Comparison of ENCODE assay signal across 26 cellular contexts in the genomic region with DNA sequence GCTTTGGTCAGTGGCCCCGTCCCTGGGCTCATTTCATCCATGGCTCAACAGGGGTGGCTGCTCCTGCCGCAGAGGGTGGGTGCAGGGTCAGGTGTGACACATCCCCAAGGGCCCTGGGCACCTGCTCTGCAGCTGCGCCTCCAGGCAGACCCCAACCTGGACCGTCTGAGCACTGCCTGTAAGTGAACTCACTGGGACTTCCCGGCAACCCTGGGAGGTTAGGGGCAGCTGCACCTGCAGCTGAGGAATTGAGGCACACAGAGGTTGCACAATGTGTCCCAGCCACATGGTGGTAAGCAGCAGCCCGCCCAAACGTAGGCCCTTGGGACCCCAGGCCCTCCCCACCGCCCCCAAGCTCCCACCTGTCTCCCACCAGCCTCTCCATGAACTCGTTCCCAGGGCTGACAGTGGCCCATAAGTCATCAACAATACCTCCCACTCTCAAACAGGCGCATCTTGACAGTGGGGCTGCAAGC. TPM values are rescaled to one million over a fixed set of nuclear protein-coding genes. Genes with fewer than 3 reads are reported as not detected.
DNase-seq lines count a peak whose midpoint lies in the region; ATAC-seq, FAIRE-seq and TF ChIP-seq lines count a peak whose summit lies in the region.
"Had no signal": no experiment of that assay in that cellular context is flagged by ENCODE, and none has a peak within 500 bp of the region (broad histone marks: within the 10 kb centered on the region; RNA-seq: fewer than 3 reads in every experiment).

No MANE protein-coding gene starts in this region.

- intact Hi-C loops in Right ventricle myocardium inferior (cut with DNase I) = no loop called here
- intact Hi-C loops in cardiac septum (cut with DNase I) = no loop called here
- intact Hi-C loops in K562 (cut with micrococcal nuclease) = no loop called here
- intact Hi-C loops in HepG2 (cut with micrococcal nuclease; ENCODE audit: unreplicated experiment) = no loop called here
- intact Hi-C loops in sciatic nerve (cut with DNase I) = no loop called here

- H3K27ac ChIP-seq in K562 (ENCODE audit: extremely low read depth, low read depth, low read length) (no peak overlapping the region), HepG2 (ENCODE audit: extremely low read length, insufficient read depth, low read length) (no peak overlapping the region)
- H3K27ac ChIP-seq: A549 had no signal

- CTCF ChIA-PET in K562 (lab: Yijun Ruan, JAX; ENCODE audit: low intra/inter-chr PET ratio) (no interaction called here), HepG2 (lab: Yijun Ruan, JAX; ENCODE audit: low intra/inter-chr PET ratio, low total read pairs) (no interaction called here)

- H4K20me1 ChIP-seq in K562 (replicated peaks; ENCODE audit: control insufficient read depth, insufficient read depth, low read length) = peaks cover 5% of the 10 kb centered on the region; the same call in 1 of the 2 replicates
- H4K20me1 ChIP-seq in HepG2 (ENCODE audit: insufficient read depth, low read length) = no peaks in the 10 kb centered on the region

- ATAC-seq in Right ventricle myocardium inferior (no peak), K562 (no peak), HepG2 (no peak), sciatic nerve (no peak), HG02981 (IDR thresholded peaks at IDR 0.05; ENCODE audit: unreplicated experiment) (no peak)
- ATAC-seq: A549; activated CD4-positive, CD25-positive, alpha-beta regulatory T cell treated with anti-CD3 and anti-CD28 coated beads, Interleukin-2, amount 50 U/mL, for 24 hours; activated naive CD4-positive, alpha-beta T cell treated with anti-CD3 and anti-CD28 coated beads, Interleukin-2, amount 50 U/mL, for 72 hours; activated T-helper 17 cell treated with anti-CD3 and anti-CD28 coated beads, Interleukin-2, amount 50 U/mL, for 72 hours; GM23338 had no signal

- no peak overlapping the region for H2AFZ ChIP-seq in K562 (ENCODE audit: low read depth, low read length)
- H2AFZ ChIP-seq in HepG2 (ENCODE audit: low read length) = no peak overlapping the region
- H2AFZ ChIP-seq: GM23338 had no signal

- H3K9me3 ChIP-seq in K562 (replicated peaks; ENCODE audit: control insufficient read depth, insufficient read depth, low read depth, low read length) (no peaks in the 10 kb centered on the region), HepG2 (ENCODE audit: low read length) (no peaks in the 10 kb centered on the region)
- H3K9me3 ChIP-seq: A549, Peyer's patch had no signal

- H3K9ac ChIP-seq in K562 (ENCODE audit: insufficient read depth in 1 of 2, low read depth in 2 of 2, low read length in 2 of 2) = no peak overlapping the region
- H3K9ac ChIP-seq in HepG2 (ENCODE audit: insufficient read depth, low read depth, low read length) = no peak overlapping the region

- DNase-seq in Right ventricle myocardium inferior (ENCODE audit: missing footprints) (peak; percentile 67), cardiac septum (ENCODE audit: low spot score) (no peak), K562 (ENCODE audit: extremely low read depth in 1 of 4, low spot score in 3 of 4) (no peak), HepG2 (ENCODE audit: low spot score) (no peak), sciatic nerve (ENCODE audit: low spot score) (peak; percentile 50), NCI-H2081 treated with DMSO at 0.1 percent for 48 hours (lab: John Stamatoyannopoulos, UW) (no peak), SIG-M5 (lab: John Stamatoyannopoulos, UW) (no peak)
- DNase-seq: activated CD4-positive, alpha-beta memory T cell treated with anti-CD3 and anti-CD28 coated beads for 36 hours; AML-193; CD4-positive, alpha-beta memory T cell; cerebellar nuclear complex; DMS 273 treated with DMSO at 0.1 percent for 48 hours; NCI-H1694; stimulated activated CD4-positive, alpha-beta T cell treated with anti-CD3 and anti-CD28 coated beads, Interleukin-2, amount 100 ng/mL, for 48 hours; trophoblast cell had no signal

- POLR2A ChIA-PET in K562 (lab: Yijun Ruan, JAX) (interaction anchor here (0.7 to 1.5 kb wide), 4 partner anchors 8 to 160 kb away, joined by 3 to 5 read pairs (median 3); no protein-coding TSS in a partner anchor), HepG2 (lab: Yijun Ruan, JAX) (no interaction called here)

- BruUV-seq in K562 (replicated peaks; lab: Mats Ljungman, UMichigan) = no TSS peak
- no TSS peak for BruUV-seq in HepG2 (replicated peaks; lab: Mats Ljungman, UMichigan)

- in situ Hi-C loops in K562 (cut with MboI) = no loop called here
- in situ Hi-C loops in HepG2 (cut with HindIII; ENCODE audit: extremely low pct_ligation_motif_present, low pct_unique_long_range_greater_than_20kb) = no loop called here

- H3K36me3 ChIP-seq in K562 (ENCODE audit: control insufficient read depth, insufficient read depth, low read length) (peaks cover 5% of the 10 kb centered on the region; the same call in 1 of the 3 replicates), HepG2 (replicated peaks in 1 of 2; ENCODE audit: control insufficient read depth in 1 of 2, insufficient read depth in 2 of 2, low read length in 2 of 2) (no peaks in the 10 kb centered on the region; a peak in 2 of 5 replicates)

- TF ChIP-seq POLR2A in K562 (conservative IDR thresholded peaks at IDR 0.05) = peak; percentile 53; the same call in 1 of the 2 replicates
- TF ChIP-seq POLR2A in HepG2 (IDR thresholded peaks at IDR 0.05; ENCODE audit: insufficient read depth in 1 of 2, low read depth in 2 of 2, low read length in 2 of 2) = no peak

- H3K4me3 ChIP-seq in K562 (no peak overlapping the region), HepG2 (replicated peaks in 1 of 3; ENCODE audit: insufficient read depth in 1 of 3, low read depth in 2 of 3, low read length in 3 of 3) (no peak overlapping the region)
- H3K4me3 ChIP-seq: A549, GM23338, Peyer's patch had no signal

- H3K4me2 ChIP-seq in K562 (ENCODE audit: insufficient read depth, low read length) (no peak overlapping the region), HepG2 (ENCODE audit: low read depth, low read length) (no peak overlapping the region)
- H3K4me2 ChIP-seq: A549, GM23338 had no signal

- peaks cover 0 to 32% of the 10 kb centered on the region in 2 experiments; a peak in 2 of 5 replicates for H3K27me3 ChIP-seq in K562 (ENCODE audit: control insufficient read depth in 2 of 2, insufficient read depth in 2 of 2, low read length in 2 of 2)
- H3K27me3 ChIP-seq in HepG2 (ENCODE audit: control insufficient read depth in 1 of 2, insufficient read depth in 2 of 2, low read length in 2 of 2) = peaks cover 8 to 24% of the 10 kb centered on the region in 2 experiments
- H3K27me3 ChIP-seq: Peyer's patch had no signal

- TF ChIP-seq CTCF in K562 (IDR thresholded peaks at IDR 0.05 in 2 of 3, conservative IDR thresholded peaks at IDR 0.05 in 1 of 3; ENCODE audit: insufficient read depth in 2 of 3, low read depth in 1 of 3, low read length in 3 of 3) (no peak), HepG2 (CRISPR knock-in tag; IDR thresholded peaks at IDR 0.05) (no peak)

- FAIRE-seq in K562 (lab: Jason Lieb, UNC) = no peak
- FAIRE-seq in HepG2 (lab: Jason Lieb, UNC) = no peak
- FAIRE-seq: A549, astrocyte, GM12891, islet of Langerhans, TTC549 had no signal

- no peaks in the 10 kb centered on the region for H3K9me1 ChIP-seq in K562 (ENCODE audit: control insufficient read depth, insufficient read depth, low read length)

- no peaks in the 10 kb centered on the region for H3K79me2 ChIP-seq in K562 (ENCODE audit: control insufficient read depth, insufficient read depth, low read length)
- no peaks in the 10 kb centered on the region for H3K79me2 ChIP-seq in HepG2 (ENCODE audit: insufficient read depth, low read length)

- TF ChIP-seq RAD21 in K562 (CRISPR knock-in tag; conservative IDR thresholded peaks at IDR 0.05 in 1 of 2, IDR thresholded peaks at IDR 0.05 in 1 of 2) (no peak), HepG2 (CRISPR knock-in tag; IDR thresholded peaks at IDR 0.05) (no peak)

- 14% methylated on average over 4 of the region's 10 CpGs for WGBS in K562 (ENCODE audit: insufficient coverage, low coverage, missing lambda C conversion rate)
- 35% methylated on average over 4 of the region's 10 CpGs for WGBS in HepG2 (ENCODE audit: low lambda C conversion rate)

- H3K4me1 ChIP-seq in K562 (replicated peaks in 1 of 2; ENCODE audit: control insufficient read depth in 2 of 2, insufficient read depth in 2 of 2, low read length in 2 of 2) (peaks cover 0 to 32% of the 10 kb centered on the region in 2 experiments; a peak in 3 of 5 replicates), HepG2 (ENCODE audit: insufficient read depth, low read length) (no peaks in the 10 kb centered on the region)

- TF ChIP-seq EP300 in K562 (IDR thresholded peaks at IDR 0.05; ENCODE audit: low read length) = no peak
- TF ChIP-seq EP300 in HepG2 (IDR thresholded peaks at IDR 0.05; ENCODE audit: low read depth in 2 of 2, low read length in 2 of 2) = no peak
- TF ChIP-seq EP300 in HepG2 (CRISPR knock-in tag; IDR thresholded peaks at IDR 0.05; ENCODE audit: borderline replicate concordance) = no peak

RNA-seq across cellular contexts. Expression of a gene that starts 55.1 kb away (rescaled TPM):
- total RNA-seq in Right ventricle myocardium inferior (29.6 TPM), cardiac septum (31.6 TPM), K562 (2014; rRNA removed) (25.7 and 29.7 TPM in 2 replicates), K562 (2014; rRNA removed; fragmentation: Illumina TruSeq; extraction: Trizol) (11.4 and 14.0 TPM in 2 replicates), K562 (2015; rRNA removed; fragmentation: Illumina TruSeq; extraction: Trizol) (14.4 and 15.6 TPM in 2 replicates), K562 (2021) (49.3 and 59.9 TPM in 2 replicates), HepG2 (2016; rRNA removed; fragmentation: Illumina TruSeq; extraction: Trizol) (8.5 and 16.6 TPM in 2 replicates), sciatic nerve (35.9 TPM)
- 126 and 340 TPM in 2 replicates for total RNA-seq in K562 (2011; cell fraction: chromatin; rRNA removed; ENCODE audit: low replicate concordance)
- total RNA-seq in K562 (2011; cell fraction: nucleolus; rRNA removed) = 201 and 257 TPM in 2 replicates
- 135 and 137 TPM in 2 replicates for total RNA-seq in K562 (2011; cell fraction: nucleoplasm; rRNA removed)
- polyA plus RNA-seq in K562 (2011; rRNA removed) (39.2 and 54.7 TPM in 2 replicates), K562 (2014; fragmentation: Illumina TruSeq; extraction: Trizol) (16.8 and 30.4 TPM in 2 replicates), K562 (2014; fragmentation: Nextera tagmentation; extraction: Ambion mirVana) (under 1 TPM; 0.23 to 0.35 TPM), K562 (2014; rRNA removed) (32.3 and 37.7 TPM in 2 replicates), HepG2 (2011; rRNA removed) (18.2 and 29.9 TPM in 2 replicates)
- 30.3 and 79.8 TPM in 2 replicates for polyA plus RNA-seq in K562 (2011; cell fraction: cytosol; rRNA removed)
- 230 and 364 TPM in 2 replicates for polyA plus RNA-seq in K562 (2011; cell fraction: nucleus; rRNA removed)
- 30.0 and 54.1 TPM in 2 replicates for polyA plus RNA-seq in K562 (2012)
- 37.0 and 87.9 TPM in 2 replicates for polyA minus RNA-seq in K562 (2011; rRNA and poly(A)+ RNA removed)
- polyA minus RNA-seq in K562 (2011; cell fraction: cytosol; rRNA and poly(A)+ RNA removed) = 46.9 and 52.1 TPM in 2 replicates
- polyA minus RNA-seq in K562 (2011; cell fraction: nucleus; rRNA and poly(A)+ RNA removed) = 79.0 and 94.2 TPM in 2 replicates
- total RNA-seq in HepG2 (2016; cell fraction: cytosol; rRNA removed; fragmentation: Illumina TruSeq; extraction: Trizol; ENCODE audit: low read depth) = 1.1 TPM in 2 replicates
- total RNA-seq in HepG2 (2016; cell fraction: insoluble cytoplasmic fraction; rRNA removed; fragmentation: Illumina TruSeq; extraction: Trizol) = 7.0 and 17.7 TPM in 2 replicates
- total RNA-seq in HepG2 (2016; cell fraction: membrane; rRNA removed; fragmentation: Illumina TruSeq; extraction: Trizol) = 4.5 and 5.2 TPM in 2 replicates
- 21.4 and 25.4 TPM in 2 replicates for total RNA-seq in HepG2 (2016; cell fraction: nucleus; rRNA removed; fragmentation: Illumina TruSeq; extraction: Trizol)
- 11.5 and 17.1 TPM in 2 replicates for polyA plus RNA-seq in HepG2 (2011; cell fraction: cytosol; rRNA removed)
- 87.4 and 104 TPM in 2 replicates for polyA plus RNA-seq in HepG2 (2011; cell fraction: nucleus; rRNA removed)
- 12.1 and 17.5 TPM in 2 replicates for polyA plus RNA-seq in HepG2 (2012)
- 0.60 and 0.61 TPM in 2 replicates for polyA plus RNA-seq in HepG2 (2016; cell fraction: cytosol; fragmentation: Illumina TruSeq; extraction: Trizol; ENCODE audit: low read depth)
- 4.2 and 7.1 TPM in 2 replicates for polyA plus RNA-seq in HepG2 (2016; cell fraction: insoluble cytoplasmic fraction; fragmentation: Illumina TruSeq; extraction: Trizol; ENCODE audit: low read depth)
- 1.3 and 3.0 TPM in 2 replicates for polyA plus RNA-seq in HepG2 (2016; cell fraction: membrane; fragmentation: Illumina TruSeq; extraction: Trizol; ENCODE audit: low read depth)
- 40.0 and 50.7 TPM in 2 replicates for polyA plus RNA-seq in HepG2 (2016; cell fraction: nucleus; fragmentation: Illumina TruSeq; extraction: Trizol; ENCODE audit: insufficient read depth, low read depth)
- 45.3 and 67.9 TPM in 2 replicates for polyA minus RNA-seq in HepG2 (2011; rRNA and poly(A)+ RNA removed; ENCODE audit: low replicate concordance)
- polyA minus RNA-seq in HepG2 (2011; cell fraction: cytosol; rRNA and poly(A)+ RNA removed) = 16.4 and 17.6 TPM in 2 replicates
- polyA minus RNA-seq in HepG2 (2011; cell fraction: nucleus; rRNA and poly(A)+ RNA removed) = 24.8 and 26.2 TPM in 2 replicates

Comparison
In these comparisons a context has a peak if more than half of its experiments do, and no peak if none do; other contexts are left out.
1. DNase-seq: peak in Right ventricle myocardium inferior (single experiment) and sciatic nerve (single experiment); none in cardiac septum (single experiment), K562 (0 of 4), HepG2 (single experiment), NCI-H2081 treated with DMSO at 0.1 percent for 48 hours (single experiment) and SIG-M5 (single experiment).